In genomic region chr20:17995967-17996819, GRCh38 we compare ENCODE assay signal across 8 cellular contexts. TPM values are rescaled to one million over a fixed set of nuclear protein-coding genes. Genes with fewer than 3 reads are reported as not detected.
DNase-seq lines count a peak whose midpoint lies in the region; ATAC-seq and TF ChIP-seq lines count a peak whose summit lies in the region.

No MANE protein-coding gene starts in this region.

- WGBS in aorta, 2 donors = 9 to 10% methylated on average over 16 of the region's 16 CpGs

- H3K4me1 Mint-ChIP-seq in WTC11 = peaks cover 16% of the 10 kb centered on the region
- H3K4me1 Mint-ChIP-seq in naive thymus-derived CD8-positive, alpha-beta T cell = peaks cover 5 to 13% (median 6%) of the 10 kb centered on the region in 4 donors

- H3K27me3 ChIP-seq in aorta (ENCODE audit: control insufficient read depth in 1 of 2, insufficient read depth in 2 of 2, low read length in 1 of 2) = no peaks in the 10 kb centered on the region

- TF ChIP-seq POLR2A in erythroblast (IDR thresholded peaks at IDR 0.05; ENCODE audit: low read length) = no peak

- H3K36me3 Mint-ChIP-seq in WTC11 = no peaks in the 10 kb centered on the region
- peaks cover 0 to 3% (median 1%) of the 10 kb centered on the region in 3 donors for H3K36me3 Mint-ChIP-seq in naive thymus-derived CD8-positive, alpha-beta T cell

- CTCF ChIA-PET in WTC11 (lab: Charles Lee) = interaction anchor here (0.7 to 2.0 kb wide), 9 partner anchors 24 to 491 kb away, joined by 4 to 7 read pairs (median 5); partner anchors contain the start of gene OVOL2

- no peaks in the 10 kb centered on the region for H3K9me3 Mint-ChIP-seq in WTC11
- H3K9me3 Mint-ChIP-seq in naive thymus-derived CD8-positive, alpha-beta T cell = peaks cover 0 to 1% (median 0%) of the 10 kb centered on the region in 9 donors

- DNase-seq in Caki2 (ENCODE audit: low read depth) = peak; percentile 43
- DNase-seq in GOT3 (lab: John Stamatoyannopoulos, UW) = peak; percentile 22
- DNase-seq in NCI-H2171 (lab: John Stamatoyannopoulos, UW) = peak; percentile 68
- DNase-seq in WTC11 (ENCODE audit: low spot score) = no peak
- DNase-seq in erythroblast (lab: John Stamatoyannopoulos, UW) = peak; percentile 68 to 78
- DNase-seq in naive thymus-derived CD8-positive, alpha-beta T cell = peak in 8 of 10 donors; percentile 8 to 73 (median 46)
- DNase-seq in aorta = no peak
- no peak for DNase-seq in NCI-H187 (lab: John Stamatoyannopoulos, UW)

- peak; percentile 75 for TF ChIP-seq CTCF in WTC11 (IDR thresholded peaks at IDR 0.05)

- ATAC-seq in WTC11 (peak; percentile 71), aorta (ENCODE audit: low FRiP score) (peak; percentile 86)
- peak; percentile 80 to 83 for ATAC-seq in naive thymus-derived CD8-positive, alpha-beta T cell

- no peaks in the 10 kb centered on the region for H3K36me3 ChIP-seq in aorta (ENCODE audit: control insufficient read depth in 1 of 2, insufficient read depth in 2 of 2, low read length in 1 of 2)

- H3K9me3 ChIP-seq in aorta (ENCODE audit: control insufficient read depth, low read length) = no peaks in the 10 kb centered on the region

- no peak overlapping the region for H3K27ac ChIP-seq in aorta (ENCODE audit: low read depth in 1 of 2, low read length in 2 of 2)

- H3K27me3 Mint-ChIP-seq in WTC11 (ENCODE audit: low read depth) = no peaks in the 10 kb centered on the region
- H3K27me3 Mint-ChIP-seq in naive thymus-derived CD8-positive, alpha-beta T cell = peaks cover 14 to 74% (median 27%) of the 10 kb centered on the region in 5 donors

- H3K4me3 Mint-ChIP-seq in WTC11 = peak overlapping the region; percentile 37
- H3K4me3 Mint-ChIP-seq in naive thymus-derived CD8-positive, alpha-beta T cell = no peak overlapping the region

- H3K4me1 ChIP-seq in aorta (ENCODE audit: control insufficient read depth in 1 of 2, insufficient read depth in 2 of 2, low read length in 2 of 2) = no peaks in the 10 kb centered on the region

- POLR2A ChIA-PET in WTC11 (lab: Charles Lee) = no interaction called here
- POLR2A ChIA-PET in naive thymus-derived CD8-positive, alpha-beta T cell (lab: Charles Lee) = interaction anchor here (0.7 to 1.4 kb wide), 3 partner anchors 35 to 492 kb away, joined by 5 read pairs; no protein-coding TSS in a partner anchor

- peak overlapping the region; percentile 86; the same call in 1 of the 2 replicates for H3K27ac Mint-ChIP-seq in WTC11
- peak overlapping the region in 2 of 10 donors; percentile 3 to 31 for H3K27ac Mint-ChIP-seq in naive thymus-derived CD8-positive, alpha-beta T cell

- H3K4me3 ChIP-seq in aorta (ENCODE audit: low read length in 2 of 2) = peak overlapping the region in 1 of 2 donors; percentile 13

- intact Hi-C loops in aorta (cut with DNase I) = loop anchor here (5.0 to 10.0 kb wide), 2 partner anchors 489 to 491 kb away; no protein-coding TSS in a partner anchor

- in situ Hi-C loops in Caki2 (cut with HindIII; ENCODE audit: low pct_unique_long_range_greater_than_20kb, low sequenced_read_pairs) = no loop called here

TF ChIP-seq in WTC11, 78 proteins besides CTCF, POLR2A, EP300 and RAD21 (continues in another document):
- TF ChIP-seq ZNF532 (CRISPR knock-in tag; IDR thresholded peaks at IDR 0.05; ENCODE audit: borderline replicate concordance) = no peak
- no peak for TF ChIP-seq PRRX2 (CRISPR knock-in tag; IDR thresholded peaks at IDR 0.05)
- no peak for TF ChIP-seq ZBTB21 (CRISPR knock-in tag; IDR thresholded peaks at IDR 0.05; ENCODE audit: borderline replicate concordance)
- no peak for TF ChIP-seq NFATC4 (CRISPR knock-in tag; IDR thresholded peaks at IDR 0.05)
- TF ChIP-seq, protein P1, sequence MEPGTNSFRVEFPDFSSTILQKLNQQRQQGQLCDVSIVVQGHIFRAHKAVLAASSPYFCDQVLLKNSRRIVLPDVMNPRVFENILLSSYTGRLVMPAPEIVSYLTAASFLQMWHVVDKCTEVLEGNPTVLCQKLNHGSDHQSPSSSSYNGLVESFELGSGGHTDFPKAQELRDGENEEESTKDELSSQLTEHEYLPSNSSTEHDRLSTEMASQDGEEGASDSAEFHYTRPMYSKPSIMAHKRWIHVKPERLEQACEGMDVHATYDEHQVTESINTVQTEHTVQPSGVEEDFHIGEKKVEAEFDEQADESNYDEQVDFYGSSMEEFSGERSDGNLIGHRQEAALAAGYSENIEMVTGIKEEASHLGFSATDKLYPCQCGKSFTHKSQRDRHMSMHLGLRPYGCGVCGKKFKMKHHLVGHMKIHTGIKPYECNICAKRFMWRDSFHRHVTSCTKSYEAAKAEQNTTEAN (CRISPR knock-in tag; IDR thresholded peaks at IDR 0.05) = no peak
- no peak for TF ChIP-seq NFYB (CRISPR knock-in tag; conservative IDR thresholded peaks at IDR 0.05; ENCODE audit: low read depth)
- no peak for TF ChIP-seq HMGA2 (CRISPR knock-in tag; IDR thresholded peaks at IDR 0.05)
- no peak for TF ChIP-seq ZNF219 (CRISPR knock-in tag; IDR thresholded peaks at IDR 0.05; ENCODE audit: borderline replicate concordance)
- no peak for TF ChIP-seq GABPB1 (CRISPR knock-in tag; IDR thresholded peaks at IDR 0.05)
- TF ChIP-seq TEAD1 (CRISPR knock-in tag; IDR thresholded peaks at IDR 0.05) = no peak
- TF ChIP-seq ZNF416 (CRISPR knock-in tag; IDR thresholded peaks at IDR 0.05) = no peak
- TF ChIP-seq STAT6 (CRISPR knock-in tag; conservative IDR thresholded peaks at IDR 0.05; ENCODE audit: low read depth) = no peak
- no peak for TF ChIP-seq ELF4 (CRISPR knock-in tag; IDR thresholded peaks at IDR 0.05; ENCODE audit: low read depth)

RNA-seq across cellular contexts. Expression of gene MGME1, which starts 27.4 kb away (rescaled TPM):
- 22.7 and 36.9 TPM in 2 replicates for total RNA-seq in Caki2 (2014; rRNA removed; shearing (Covaris generic); ENCODE audit: low replicate concordance)
- total RNA-seq in WTC11 (2021) (55.0 to 59.2 TPM (median 56.0 TPM) in 3 replicates), aorta (10 to 100 TPM; 10.8 to 14.7 TPM)
- total RNA-seq in naive thymus-derived CD8-positive, alpha-beta T cell = 10 to 100 TPM; 10.4 to 11.5 TPM
- polyA plus RNA-seq in naive thymus-derived CD8-positive, alpha-beta T cell = 1 to 10 TPM; 1.1 to 5.1 (median 2.1) TPM
- 10 to 100 TPM in 1 of 2 donors, 1 to 10 TPM in 1; 8.8 to 13.4 TPM for polyA plus RNA-seq in aorta

RNA-seq across cellular contexts. Expression of gene SNX5, which starts 27.6 kb away (rescaled TPM):
- 132 and 137 TPM in 2 replicates for total RNA-seq in Caki2 (2014; rRNA removed; shearing (Covaris generic); ENCODE audit: low replicate concordance)
- total RNA-seq in WTC11 (2021) = 172 to 192 TPM (median 173 TPM) in 3 replicates
- 10 to 100 TPM; 56.9 to 68.2 TPM for total RNA-seq in naive thymus-derived CD8-positive, alpha-beta T cell
- polyA plus RNA-seq in naive thymus-derived CD8-positive, alpha-beta T cell = 10 to 100 TPM; 38.8 to 58.6 (median 44.4) TPM
- total RNA-seq in aorta = 10 to 100 TPM; 51.2 to 70.9 TPM
- polyA plus RNA-seq in aorta = 10 to 100 TPM; 56.1 to 62.5 TPM

Comparison
In these comparisons a context has a peak if more than half of its experiments do, and no peak if none do; other contexts are left out.
1. DNase-seq: peak in Caki2 (single experiment), GOT3 (single experiment), NCI-H2171 (single experiment), erythroblast (2 of 2) and naive thymus-derived CD8-positive, alpha-beta T cell (8 of 10); none in WTC11 (single experiment), aorta (0 of 2) and NCI-H187 (0 of 2).
2. Peak in every context shown above with its lines, with median percentiles within 50 percentile points of each other: ATAC-seq.